Comparison of ENCODE assay signal across 20 cellular contexts in genomic region chr14:29953501-29953900, GRCh38. TPM values are rescaled to one million over a fixed set of nuclear protein-coding genes. Genes with fewer than 3 reads are reported as not detected.
"Had no signal": no experiment of that assay in that cellular context is flagged by ENCODE, and none has a peak within 500 bp of the region (broad histone marks: within the 10 kb centered on the region; RNA-seq: fewer than 3 reads in every experiment).

No MANE protein-coding gene starts in this region.

- H3K4me3 ChIP-seq: adrenal gland, cardiac muscle cell, hepatocyte, prostate gland, smooth muscle cell, suprapubic skin had no signal

- H2AFZ ChIP-seq: hepatocyte had no signal

- H3K4me2 ChIP-seq: hepatocyte, smooth muscle cell had no signal

- H3K4me1 ChIP-seq: adrenal gland, prostate gland, suprapubic skin had no signal

- DNase-seq: activated CD4-positive, CD25-positive, alpha-beta regulatory T cell treated with anti-CD3 and anti-CD28 coated beads, Interleukin-2, amount 50 U/mL, for 72 hours; activated naive CD4-positive, alpha-beta T cell treated with anti-CD3 and anti-CD28 coated beads, Interleukin-2, amount 50 U/mL, for 16 hours; activated T-cell treated with anti-CD3 and anti-CD28 coated beads for 4 hours; adrenal gland; occipital lobe; right cardiac atrium; stimulated activated CD4-positive, alpha-beta T cell treated with anti-CD3 and anti-CD28 coated beads, Interleukin-4, amount 100 ng/mL, for 4 hours; stimulated activated CD8-positive, alpha-beta memory T cell treated with anti-CD3 and anti-CD28 coated beads, Interleukin-4, amount 100 ng/mL, for 48 hours; stimulated activated naive CD4-positive, alpha-beta T cell treated with Interleukin-2 at 50 U/mL for 16 hours; T-helper 9 cell; trophoblast cell had no signal

- H3K27ac ChIP-seq: adrenal gland, cardiac muscle cell, epithelial cell of prostate, hepatocyte, prostate gland, suprapubic skin had no signal

- H3K79me2 ChIP-seq: hepatocyte had no signal

- H3K36me3 ChIP-seq: adrenal gland, cardiac muscle cell, prostate gland, suprapubic skin had no signal

- ATAC-seq: left lobe of liver; natural killer cell treated with Interleukin-12 subunit alpha and Interleukin-12 subunit beta and Interleukin-15 and Interleukin-18, amount 100 ng/mL, for 72 hours; right cardiac atrium had no signal

- H3K9me3 ChIP-seq: adrenal gland, prostate gland, suprapubic skin had no signal

- H3K27me3 ChIP-seq: adrenal gland, cardiac muscle cell, hepatocyte, suprapubic skin had no signal

RNA-seq across cellular contexts. Expression of gene PRKD1, which starts 25.9 kb away (rescaled TPM):
- total RNA-seq: activated T-helper 2 cell treated with anti-CD3 and anti-CD28 coated beads, Interferon-gamma antibody, Interleukin-2, Interleukin-4, amounts not matched to agents 10 μg/mL and 5 μg/mL and 100 μg/mL, durations not matched to agents 14 hours and 24 hours and 36 hours had no signal
